ENCODE assay signal across 10 cellular contexts in genomic region chr4:104592894-104593470, GRCh38.
DNase-seq lines count a peak whose midpoint lies in the region; ATAC-seq and TF ChIP-seq lines count a peak whose summit lies in the region.
"Had no signal": no experiment of that assay in that cellular context is flagged by ENCODE, and none has a peak within 500 bp of the region (broad histone marks: within the 10 kb centered on the region; RNA-seq: fewer than 3 reads in every experiment).

No MANE protein-coding gene starts in this region.

- H3K4me1 Mint-ChIP-seq in GM23338 (peaks cover 34% of the 10 kb centered on the region), WTC11 (peaks cover 34% of the 10 kb centered on the region)
- H3K4me1 Mint-ChIP-seq in activated T-helper 17 cell treated with anti-CD3 and anti-CD28 coated beads, Interleukin-2, amount 50 U/mL, for 72 hours, result no peaks in the 10 kb centered on the region
- H3K4me1 Mint-ChIP-seq: activated B cell treated with CpG ODN at 0.5 μM for 24 hours had no signal

- H3K4me3 Mint-ChIP-seq in GM23338 (no peak overlapping the region), WTC11 (no peak overlapping the region)
- H3K4me3 Mint-ChIP-seq in activated T-helper 17 cell treated with anti-CD3 and anti-CD28 coated beads, Interleukin-2, amount 50 U/mL, for 72 hours, result no peak overlapping the region
- H3K4me3 Mint-ChIP-seq: activated B cell treated with CpG ODN at 0.5 μM for 24 hours had no signal

- TF ChIP-seq CTCF in GM23338 (conservative IDR thresholded peaks at IDR 0.05; ENCODE audit: low read depth in 2 of 2) (no peak), WTC11 (IDR thresholded peaks at IDR 0.05) (no peak)

- H3K27me3 ChIP-seq in GM23338 (ENCODE audit: insufficient read depth), result no peaks in the 10 kb centered on the region

- H3K27me3 Mint-ChIP-seq in GM23338 (ENCODE audit: insufficient read depth, low read depth, poor library complexity) (no peaks in the 10 kb centered on the region), WTC11 (ENCODE audit: low read depth) (no peaks in the 10 kb centered on the region)
- no peaks in the 10 kb centered on the region for H3K27me3 Mint-ChIP-seq in activated T-helper 17 cell treated with anti-CD3 and anti-CD28 coated beads, Interleukin-2, amount 50 U/mL, for 72 hours
- H3K27me3 Mint-ChIP-seq: activated B cell treated with CpG ODN at 0.5 μM for 24 hours had no signal

- no peaks in the 10 kb centered on the region for H3K9me2 ChIP-seq in GM23338 (ENCODE audit: insufficient read depth)

- H3K4me3 ChIP-seq in GM23338, result no peak overlapping the region

- peak; percentile 41 for DNase-seq in GM23338 (ENCODE audit: low spot score)
- no peak for DNase-seq in WTC11 (ENCODE audit: low spot score)
- DNase-seq in iris pigment epithelial cell (ENCODE audit: low read depth), result peak; percentile 72
- DNase-seq in retina, result peak; percentile 10
- no peak for DNase-seq in NCI-H446 (lab: John Stamatoyannopoulos, UW)
- no peak for DNase-seq in HK-2 (ENCODE audit: unreplicated experiment)
- DNase-seq: activated B cell treated with CpG ODN at 0.5 μM for 24 hours, occipital lobe had no signal

- no peak overlapping the region for H3K27ac ChIP-seq in GM23338 (ENCODE audit: low read depth)

- H3K4me1 ChIP-seq in GM23338 (ENCODE audit: insufficient read depth), result peaks cover 27% of the 10 kb centered on the region

- peak overlapping the region; percentile 6; the same call in 1 of the 2 replicates for H2AFZ ChIP-seq in GM23338

- no peaks in the 10 kb centered on the region for H3F3A ChIP-seq in GM23338 (replicated peaks; ENCODE audit: low read depth)

- H3K4me2 ChIP-seq in GM23338, result 0 out of 2 replicates have a peak overlapping the region, but pooled peaks have one; percentile 6

- H3K36me3 Mint-ChIP-seq in GM23338 (ENCODE audit: low read depth) (no peaks in the 10 kb centered on the region), WTC11 (no peaks in the 10 kb centered on the region)
- no peaks in the 10 kb centered on the region for H3K36me3 Mint-ChIP-seq in activated T-helper 17 cell treated with anti-CD3 and anti-CD28 coated beads, Interleukin-2, amount 50 U/mL, for 72 hours (ENCODE audit: low read depth)

- ATAC-seq in GM23338 (peak; percentile 31; the same call in 2 of the 3 replicates), WTC11 (peak; percentile 46), HG03025 (IDR thresholded peaks at IDR 0.05; ENCODE audit: low FRiP score, unreplicated experiment) (no peak)
- no peak for ATAC-seq in activated T-helper 17 cell treated with anti-CD3 and anti-CD28 coated beads, Interleukin-2, amount 50 U/mL, for 72 hours (replicated peaks)

- CTCF ChIA-PET in WTC11 (lab: Charles Lee), result no interaction called here

- H3K36me3 ChIP-seq in GM23338 (ENCODE audit: insufficient read depth), result no peaks in the 10 kb centered on the region

- POLR2A ChIA-PET in WTC11 (lab: Charles Lee), result interaction anchor here (0.6 kb wide), 1 partner anchor 99 kb away, joined by 3 read pairs; no protein-coding TSS in a partner anchor

- H3K9me3 Mint-ChIP-seq in GM23338, result no peaks in the 10 kb centered on the region
- H3K9me3 Mint-ChIP-seq in WTC11, result no peaks in the 10 kb centered on the region
- H3K9me3 Mint-ChIP-seq in activated T-helper 17 cell treated with anti-CD3 and anti-CD28 coated beads, Interleukin-2, amount 50 U/mL, for 72 hours, result no peaks in the 10 kb centered on the region
- H3K9me3 Mint-ChIP-seq: activated B cell treated with CpG ODN at 0.5 μM for 24 hours had no signal

- H3K27ac Mint-ChIP-seq in GM23338 (peak overlapping the region; percentile 71), WTC11 (peak overlapping the region; percentile 86; the same call in 1 of the 2 replicates)
- H3K27ac Mint-ChIP-seq in activated T-helper 17 cell treated with anti-CD3 and anti-CD28 coated beads, Interleukin-2, amount 50 U/mL, for 72 hours, result no peak overlapping the region
- H3K27ac Mint-ChIP-seq: activated B cell treated with CpG ODN at 0.5 μM for 24 hours had no signal

- no peaks in the 10 kb centered on the region for H4K20me1 ChIP-seq in GM23338 (replicated peaks; ENCODE audit: insufficient read depth)

- no peaks in the 10 kb centered on the region for H3K79me2 ChIP-seq in GM23338 (replicated peaks; ENCODE audit: insufficient read depth)

TF ChIP-seq in GM23338, 12 proteins besides CTCF, POLR2A, EP300 and RAD21:
- TF ChIP-seq EZH2 (IDR thresholded peaks at IDR 0.05; ENCODE audit: low read depth, unreplicated experiment), result no peak
- TF ChIP-seq JUNB (IDR thresholded peaks at IDR 0.05; ENCODE audit: unreplicated experiment), result no peak
- TF ChIP-seq EZH2phosphoT487 (IDR thresholded peaks at IDR 0.05; ENCODE audit: unreplicated experiment), result no peak
- TF ChIP-seq POLR2AphosphoS5 (IDR thresholded peaks at IDR 0.05; ENCODE audit: low read depth), result no peak
- no peak for TF ChIP-seq ZNF114 (CRISPR knock-in tag; IDR thresholded peaks at IDR 0.05)
- TF ChIP-seq CREB1 (CRISPR knock-in tag; IDR thresholded peaks at IDR 0.05; ENCODE audit: low read depth), result no peak
- TF ChIP-seq ETS1 (IDR thresholded peaks at IDR 0.05), result no peak
- TF ChIP-seq ZNF331 (CRISPR knock-in tag; IDR thresholded peaks at IDR 0.05; ENCODE audit: low read depth), result no peak

TF ChIP-seq in WTC11, 78 proteins besides CTCF, POLR2A, EP300 and RAD21:
- TF ChIP-seq ZNF138 (CRISPR knock-in tag; conservative IDR thresholded peaks at IDR 0.05) (no peak), STAT6 (CRISPR knock-in tag; conservative IDR thresholded peaks at IDR 0.05; ENCODE audit: low read depth) (no peak), PRRX2 (CRISPR knock-in tag; IDR thresholded peaks at IDR 0.05) (no peak), FOXP4 (CRISPR knock-in tag; IDR thresholded peaks at IDR 0.05) (no peak), ZNF232 (CRISPR knock-in tag; IDR thresholded peaks at IDR 0.05) (no peak), ZNF317 (CRISPR knock-in tag; IDR thresholded peaks at IDR 0.05; ENCODE audit: borderline replicate concordance, low read depth) (no peak), ZSCAN18 (CRISPR knock-in tag; IDR thresholded peaks at IDR 0.05) (no peak), HMGXB4 (CRISPR knock-in tag; IDR thresholded peaks at IDR 0.05) (no peak), GTF2I (CRISPR knock-in tag; conservative IDR thresholded peaks at IDR 0.05) (no peak)

Comparison
In these comparisons a context has a peak if more than half of its experiments do, and no peak if none do; other contexts are left out.
1. ATAC-seq: peak in GM23338 (single experiment) and WTC11 (single experiment); none in HG03025 (single experiment) and activated T-helper 17 cell treated with anti-CD3 and anti-CD28 coated beads, Interleukin-2, amount 50 U/mL, for 72 hours (single experiment).
2. DNase-seq: peak in GM23338 (single experiment), iris pigment epithelial cell (single experiment) and retina (single experiment); none in WTC11 (single experiment), NCI-H446 (0 of 2) and HK-2 (single experiment).